ENCODE assay signal across 8 cellular contexts in genomic region chr10:6275022-6275997, GRCh38.
DNase-seq lines count a peak whose midpoint lies in the region; ATAC-seq and TF ChIP-seq lines count a peak whose summit lies in the region.

No MANE protein-coding gene starts in this region.

- H3K27ac Mint-ChIP-seq in natural killer cell, result peak overlapping the region; percentile 92 to 94

- DNase-seq in G401 (ENCODE audit: low spot score), result peak; percentile 21
- DNase-seq in HEK293T (ENCODE audit: extremely low spot score), result peak; percentile 23
- DNase-seq in NT2/D1 (ENCODE audit: low read depth, low spot score), result peak; percentile 32
- DNase-seq in activated T-cell treated with anti-CD3 and anti-CD28 coated beads, Interleukin-2, amount 50 U/mL, for 4 hours, result peak; percentile 90
- DNase-seq in natural killer cell, result peak; percentile 73
- peak; percentile 79 to 96 for DNase-seq in stimulated activated CD8-positive, alpha-beta memory T cell treated with anti-CD3 and anti-CD28 coated beads, Interleukin-7, amount 100 ng/mL, for 48 hours (ENCODE audit: extremely low read depth in 1 of 2, low read depth in 1 of 2)

- in situ Hi-C loops in G401 (cut with HindIII; ENCODE audit: low sequenced_read_pairs), result no loop called here

- H3K4me3 Mint-ChIP-seq in activated T-cell treated with anti-CD3 and anti-CD28 coated beads, Interleukin-2, amount 50 U/mL, for 4 hours, result peak overlapping the region; percentile 74
- peak overlapping the region; percentile 78 for H3K4me3 Mint-ChIP-seq in natural killer cell

- WGBS in esophagus, 2 donors, result 32 to 48% methylated on average over 29 of the region's 29 CpGs

- POLR2A ChIA-PET in HEK293T (lab: Yijun Ruan, JAX), result interaction anchor here (1.0 kb wide), 1 partner anchor 74 kb away, joined by 3 read pairs; no protein-coding TSS in a partner anchor

- CTCF ChIA-PET in HEK293T (lab: Yijun Ruan, JAX), result interaction anchor here (0.6 kb wide), 2 partner anchors 904 to 1228 kb away, joined by 3 read pairs; no protein-coding TSS in a partner anchor

- H3K36me3 Mint-ChIP-seq in activated T-cell treated with anti-CD3 and anti-CD28 coated beads, Interleukin-2, amount 50 U/mL, for 4 hours (ENCODE audit: insufficient read depth), result peaks cover 1% of the 10 kb centered on the region
- no peaks in the 10 kb centered on the region for H3K36me3 Mint-ChIP-seq in natural killer cell

- no peaks in the 10 kb centered on the region for H3K27me3 Mint-ChIP-seq in activated T-cell treated with anti-CD3 and anti-CD28 coated beads, Interleukin-2, amount 50 U/mL, for 4 hours (ENCODE audit: low read depth)
- no peaks in the 10 kb centered on the region for H3K27me3 Mint-ChIP-seq in natural killer cell (ENCODE audit: low read depth in 2 of 2)

- peak overlapping the region; percentile 84 to 93 for H3K27ac ChIP-seq in esophagus (ENCODE audit: low read depth in 2 of 2, low read length in 1 of 2)

- H3K27me3 ChIP-seq in NT2/D1 (ENCODE audit: insufficient read depth, insufficient read length) (no peaks in the 10 kb centered on the region), esophagus (ENCODE audit: control insufficient read depth in 1 of 2, insufficient read depth in 2 of 2, low read length in 2 of 2) (no peaks in the 10 kb centered on the region)

- no peak overlapping the region for H3K9ac ChIP-seq in NT2/D1 (ENCODE audit: insufficient read length, low read depth)

- H3K4me1 ChIP-seq in NT2/D1 (ENCODE audit: insufficient read depth, insufficient read length) (peaks cover 1% of the 10 kb centered on the region), esophagus (ENCODE audit: control insufficient read depth in 2 of 2, insufficient read depth in 2 of 2, low read length in 1 of 2) (peaks cover 0 to 2% of the 10 kb centered on the region in 2 donors)

- intact Hi-C loops in natural killer cell (cut with micrococcal nuclease), result no loop called here

- TF ChIP-seq CTCF in natural killer cell (IDR thresholded peaks at IDR 0.05), result no peak

- no peaks in the 10 kb centered on the region for H3K9me3 ChIP-seq in NT2/D1 (ENCODE audit: insufficient read depth, low read length)
- H3K9me3 ChIP-seq in esophagus (ENCODE audit: control insufficient read depth in 2 of 2, insufficient read depth in 1 of 2, low read depth in 1 of 2, low read length in 1 of 2), result no peaks in the 10 kb centered on the region

- peaks cover 46% of the 10 kb centered on the region for H3K4me1 Mint-ChIP-seq in activated T-cell treated with anti-CD3 and anti-CD28 coated beads, Interleukin-2, amount 50 U/mL, for 4 hours (ENCODE audit: low read depth)
- peaks cover 20 to 27% of the 10 kb centered on the region in 2 donors for H3K4me1 Mint-ChIP-seq in natural killer cell

- H3K36me3 ChIP-seq in NT2/D1 (ENCODE audit: insufficient read depth, insufficient read length, low read length), result no peaks in the 10 kb centered on the region
- H3K36me3 ChIP-seq in esophagus (ENCODE audit: control insufficient read depth in 2 of 2, insufficient read depth in 2 of 2, low read length in 1 of 2), result no peaks in the 10 kb centered on the region

- H3K9me3 Mint-ChIP-seq in activated T-cell treated with anti-CD3 and anti-CD28 coated beads, Interleukin-2, amount 50 U/mL, for 4 hours, result no peaks in the 10 kb centered on the region
- no peaks in the 10 kb centered on the region for H3K9me3 Mint-ChIP-seq in natural killer cell

- peak; percentile 92 to 93 for ATAC-seq in activated T-cell treated with anti-CD3 and anti-CD28 coated beads, Interleukin-2, amount 50 U/mL, for 4 hours
- ATAC-seq in natural killer cell (peak; percentile 85 to 92 (median 87)), GM21528 (IDR thresholded peaks at IDR 0.05; ENCODE audit: low FRiP score, unreplicated experiment) (no peak)

- no peak overlapping the region for H3K4me3 ChIP-seq in NT2/D1 (ENCODE audit: insufficient read length, low read depth)
- H3K4me3 ChIP-seq in esophagus (ENCODE audit: low read depth in 1 of 2, low read length in 2 of 2), result peak overlapping the region in 1 of 2 donors; percentile 22

TF ChIP-seq in HEK293T, 16 proteins besides CTCF, POLR2A, EP300 and RAD21:
- TF ChIP-seq LEF1 (IDR thresholded peaks at IDR 0.05; ENCODE audit: borderline replicate concordance), result no peak
- no peak for TF ChIP-seq ARNT (IDR thresholded peaks at IDR 0.05)
- no peak for TF ChIP-seq TARDBP (IDR thresholded peaks at IDR 0.05)
- TF ChIP-seq ZNF384 (IDR thresholded peaks at IDR 0.05), result no peak
- no peak for TF ChIP-seq FOXA1 (IDR thresholded peaks at IDR 0.05)
- TF ChIP-seq ELF4 (IDR thresholded peaks at IDR 0.05), result no peak
- no peak for TF ChIP-seq SP1 (IDR thresholded peaks at IDR 0.05)
- TF ChIP-seq CTBP1 (IDR thresholded peaks at IDR 0.05; ENCODE audit: borderline replicate concordance), result no peak
- no peak for TF ChIP-seq NFRKB (IDR thresholded peaks at IDR 0.05)
- TF ChIP-seq L3MBTL2 (conservative IDR thresholded peaks at IDR 0.05), result no peak

Comparison
In these comparisons a context has a peak if more than half of its experiments do, and no peak if none do; other contexts are left out.
1. DNase-seq: peak in every context shown above with its lines; median percentile 90 in activated T-cell treated with anti-CD3 and anti-CD28 coated beads, Interleukin-2, amount 50 U/mL, for 4 hours; 88 in stimulated activated CD8-positive, alpha-beta memory T cell treated with anti-CD3 and anti-CD28 coated beads, Interleukin-7, amount 100 ng/mL, for 48 hours; 73 in natural killer cell; 32 in NT2/D1; 23 in HEK293T; 21 in G401.